18 cellular contexts compared by ENCODE assay signal in genomic region chr4:126532527-126532926, GRCh38.
DNase-seq lines count a peak whose midpoint lies in the region; ATAC-seq, FAIRE-seq and TF ChIP-seq lines count a peak whose summit lies in the region.
"Had no signal": no experiment of that assay in that cellular context is flagged by ENCODE, and none has a peak within 500 bp of the region (broad histone marks: within the 10 kb centered on the region; RNA-seq: fewer than 3 reads in every experiment).

No MANE protein-coding gene starts in this region.

- H3K4me3 ChIP-seq in K562 = no peak overlapping the region
- H3K4me3 ChIP-seq: BLaER1 treated with 17β-estradiol and CSF1 and Interleukin-3, amounts not matched to agents 10 nM and 100 nM; GM23338 had no signal

- DNase-seq in DMS53 (lab: John Stamatoyannopoulos, UW) (peak; percentile 57), K562 (ENCODE audit: extremely low read depth in 1 of 4, low spot score in 3 of 4) (no peak), iris pigment epithelial cell (ENCODE audit: low read depth) (peak; percentile 2), retina (peak; percentile 2), kidney glomerular epithelial cell (lab: John Stamatoyannopoulos, UW) (no peak)
- DNase-seq: 8988T; Calu3; CD8-positive, alpha-beta T cell; HCEC 1CT had no signal

- BruUV-seq in K562 (replicated peaks; lab: Mats Ljungman, UMichigan) = no TSS peak

- no peak overlapping the region for H3K27ac ChIP-seq in K562 (ENCODE audit: extremely low read depth, low read depth, low read length)
- H3K27ac ChIP-seq: BLaER1 treated with 17β-estradiol and CSF1 and Interleukin-3, amounts not matched to agents 10 nM and 100 nM had no signal

- H3K9me3 ChIP-seq in K562 (replicated peaks; ENCODE audit: control insufficient read depth, insufficient read depth, low read depth, low read length) = 0 out of 2 replicates have a peak, but pooled peaks cover 4% of the 10 kb centered on the region
- H3K9me3 ChIP-seq: BLaER1 treated with 17β-estradiol and CSF1 and Interleukin-3, amounts not matched to agents 10 nM and 100 nM had no signal

- H3K4me2 ChIP-seq in K562 (ENCODE audit: insufficient read depth, low read length) = no peak overlapping the region
- H3K4me2 ChIP-seq: GM23338 had no signal

- no peaks in the 10 kb centered on the region for H4K20me1 ChIP-seq in K562 (replicated peaks; ENCODE audit: control insufficient read depth, insufficient read depth, low read length)
- H4K20me1 ChIP-seq: BLaER1 treated with 17β-estradiol and CSF1 and Interleukin-3, amounts not matched to agents 10 nM and 100 nM had no signal

- peaks cover 31% of the 10 kb centered on the region for H3K36me3 ChIP-seq in K562 (ENCODE audit: control insufficient read depth, insufficient read depth, low read length)
- H3K36me3 ChIP-seq: BLaER1 treated with 17β-estradiol and CSF1 and Interleukin-3, amounts not matched to agents 10 nM and 100 nM had no signal

- H3K9ac ChIP-seq in K562 (ENCODE audit: insufficient read depth in 1 of 2, low read depth in 2 of 2, low read length in 2 of 2) = no peak overlapping the region
- H3K9ac ChIP-seq: BLaER1 treated with 17β-estradiol and CSF1 and Interleukin-3, amounts not matched to agents 10 nM and 100 nM had no signal

- ATAC-seq in K562 (no peak), HG02840 (IDR thresholded peaks at IDR 0.05; ENCODE audit: low FRiP score, unreplicated experiment) (no peak), HG02588 (IDR thresholded peaks at IDR 0.05; ENCODE audit: unreplicated experiment) (no peak)
- ATAC-seq: CD8-positive, alpha-beta T cell; GM23338 had no signal

- 83% methylated on average over 1 of the region's 1 CpG for WGBS in K562 (ENCODE audit: insufficient coverage, low coverage, missing lambda C conversion rate)

- CTCF ChIA-PET in K562 (lab: Yijun Ruan, JAX; ENCODE audit: low intra/inter-chr PET ratio) = no interaction called here

- 0 out of 3 replicates have a peak, but pooled peaks cover 3% of the 10 kb centered on the region for H3K79me2 ChIP-seq in K562 (ENCODE audit: control insufficient read depth, insufficient read depth, low read length)

- POLR2A ChIA-PET in K562 (lab: Yijun Ruan, JAX) = no interaction called here

- H3K9me1 ChIP-seq in K562 (ENCODE audit: control insufficient read depth, insufficient read depth, low read length) = no peaks in the 10 kb centered on the region

- no peak for TF ChIP-seq RAD21 in K562 (CRISPR knock-in tag; conservative IDR thresholded peaks at IDR 0.05 in 1 of 2, IDR thresholded peaks at IDR 0.05 in 1 of 2)

- intact Hi-C loops in K562 (cut with micrococcal nuclease) = no loop called here

- in situ Hi-C loops in K562 (cut with MboI) = no loop called here

- no peak for TF ChIP-seq EP300 in K562 (IDR thresholded peaks at IDR 0.05; ENCODE audit: low read length)

- no peak for FAIRE-seq in K562 (lab: Jason Lieb, UNC)
- FAIRE-seq: G401.6, GM12892, GM18507, H54, HTR-8/SVneo had no signal

- no peaks in the 10 kb centered on the region for H3K4me1 ChIP-seq in K562 (replicated peaks in 1 of 2; ENCODE audit: control insufficient read depth in 2 of 2, insufficient read depth in 2 of 2, low read length in 2 of 2)

- TF ChIP-seq POLR2A in K562 (conservative IDR thresholded peaks at IDR 0.05) = no peak

- TF ChIP-seq CTCF in K562 (IDR thresholded peaks at IDR 0.05 in 2 of 3, conservative IDR thresholded peaks at IDR 0.05 in 1 of 3; ENCODE audit: insufficient read depth in 2 of 3, low read depth in 1 of 3, low read length in 3 of 3) = no peak

- no peak overlapping the region for H2AFZ ChIP-seq in K562 (ENCODE audit: low read depth, low read length)
- H2AFZ ChIP-seq: GM23338 had no signal

- no peaks in the 10 kb centered on the region for H3K27me3 ChIP-seq in K562 (ENCODE audit: control insufficient read depth in 2 of 2, insufficient read depth in 2 of 2, low read length in 2 of 2)
- H3K27me3 ChIP-seq: BLaER1 treated with 17β-estradiol and CSF1 and Interleukin-3, amounts not matched to agents 10 nM and 100 nM had no signal

TF ChIP-seq in K562, 482 proteins besides CTCF, POLR2A, EP300 and RAD21:
- TF ChIP-seq ZBTB9 (CRISPR knock-in tag; IDR thresholded peaks at IDR 0.05) = no peak
- 0 out of 2 replicates have a peak, but pooled peaks have one; percentile 21 for TF ChIP-seq POLR2G (IDR thresholded peaks at IDR 0.05; ENCODE audit: low read depth, low read length)
TF ChIP-seq in K562: peak in this region for 1.

Comparison
In these comparisons a context has a peak if more than half of its experiments do, and no peak if none do; other contexts are left out.
1. DNase-seq: peak in DMS53 (single experiment), iris pigment epithelial cell (single experiment) and retina (single experiment); none in K562 (0 of 4) and kidney glomerular epithelial cell (single experiment).